In the genomic region with DNA sequence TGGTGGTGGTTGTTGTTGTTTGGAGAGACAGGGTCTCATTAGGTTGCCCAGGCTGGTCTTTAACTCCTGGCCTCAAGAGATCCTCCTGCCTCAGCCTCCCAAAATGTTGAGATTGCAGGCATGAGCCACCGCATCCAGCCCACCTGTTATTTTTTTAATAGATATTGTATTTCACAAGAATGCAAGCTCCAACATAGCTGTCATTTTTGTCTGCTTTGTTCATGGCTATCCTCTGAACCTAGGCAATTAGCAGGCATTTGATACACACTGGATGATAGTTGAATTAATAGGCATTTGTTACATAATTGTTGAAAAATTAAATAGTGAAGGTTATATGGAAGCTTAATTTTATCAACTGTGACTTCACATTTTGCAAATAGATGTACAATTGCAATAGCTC, we compare ENCODE assay signal across 34 cellular contexts.
"Had no signal": no experiment of that assay in that cellular context is flagged by ENCODE, and none has a peak within 500 bp of the region (broad histone marks: within the 10 kb centered on the region; RNA-seq: fewer than 3 reads in every experiment).

No MANE protein-coding gene starts in this region.

- H3K4me3 ChIP-seq: ascending aorta, breast epithelium, cardiac muscle cell, coronary artery, dorsolateral prefrontal cortex had no signal

- H3K4me1 Mint-ChIP-seq: activated CD4-positive, alpha-beta memory T cell treated with anti-CD3 and anti-CD28 coated beads, Interleukin-2, amount 10 ng/mL, durations not matched to agents 7 days and 5 days; activated CD4-positive, alpha-beta T cell treated with anti-CD3 and anti-CD28 coated beads for 36 hours; activated CD4-positive, alpha-beta T cell treated with anti-CD3 and anti-CD28 coated beads, Interleukin-2, amount 10 ng/mL, durations not matched to agents 7 days and 5 days; activated naive CD4-positive, alpha-beta T cell treated with anti-CD3 and anti-CD28 coated beads, Interleukin-2, amount 10 ng/mL, durations not matched to agents 7 days and 5 days; activated naive CD8-positive, alpha-beta T cell treated with anti-CD3 and anti-CD28 coated beads, Interleukin-2, amount 10 ng/mL, durations not matched to agents 7 days and 5 days; brain had no signal

- H3K36me3 ChIP-seq: ascending aorta, breast epithelium, cardiac muscle cell, WERI-Rb-1 had no signal

- H3K27me3 ChIP-seq: ascending aorta, breast epithelium, cardiac muscle cell, dorsolateral prefrontal cortex had no signal

- H3K9me3 ChIP-seq: ascending aorta, breast epithelium had no signal

- ATAC-seq: activated CD4-positive, alpha-beta T cell treated with anti-CD3 and anti-CD28 coated beads for 36 hours; activated naive CD4-positive, alpha-beta T cell treated with anti-CD3 and anti-CD28 coated beads, Interleukin-2, amount 50 U/mL, for 72 hours; activated T-cell treated with anti-CD3 and anti-CD28 coated beads, Interleukin-2, amount 50 U/mL, for 72 hours; esophagus mucosa; T-helper 17 cell had no signal

- H3K36me3 Mint-ChIP-seq: activated naive CD4-positive, alpha-beta T cell treated with anti-CD3 and anti-CD28 coated beads, Interleukin-2, amount 10 ng/mL, durations not matched to agents 7 days and 5 days; activated naive CD4-positive, alpha-beta T cell treated with anti-CD3 and anti-CD28 coated beads, Interleukin-2, amount 50 U/mL, for 72 hours; activated naive CD8-positive, alpha-beta T cell treated with anti-CD3 and anti-CD28 coated beads, Interleukin-2, amount 10 ng/mL, durations not matched to agents 7 days and 5 days; brain had no signal

- H3K9me3 Mint-ChIP-seq: activated CD4-positive, alpha-beta memory T cell treated with anti-CD3 and anti-CD28 coated beads, Interleukin-2, amount 10 ng/mL, durations not matched to agents 7 days and 5 days; activated CD4-positive, alpha-beta T cell treated with anti-CD3 and anti-CD28 coated beads, Interleukin-2, amount 10 ng/mL, durations not matched to agents 7 days and 5 days; activated naive CD4-positive, alpha-beta T cell treated with anti-CD3 and anti-CD28 coated beads, Interleukin-2, amount 10 ng/mL, durations not matched to agents 7 days and 5 days; activated naive CD4-positive, alpha-beta T cell treated with anti-CD3 and anti-CD28 coated beads, Interleukin-2, amount 50 U/mL, for 72 hours; activated naive CD8-positive, alpha-beta T cell treated with anti-CD3 and anti-CD28 coated beads, Interleukin-2, amount 10 ng/mL, durations not matched to agents 7 days and 5 days; activated T-cell treated with anti-CD3 and anti-CD28 coated beads, Interleukin-2, amount 50 U/mL, for 24 hours; activated T-cell treated with anti-CD3 and anti-CD28 coated beads, Interleukin-2, amount 50 U/mL, for 72 hours; brain; dendritic cell treated with granulocyte-macrophage colony-stimulating factor and Interleukin-4, amounts not matched to agents 40 ng/mL and 50 ng/mL, for 4 days; endodermal cell; T-helper 2 cell treated with Interferon-gamma antibody and Interleukin-4, amounts not matched to agents 5 μg/mL and 100 μg/mL, for 36 hours had no signal

- H3K4me3 Mint-ChIP-seq: activated CD4-positive, alpha-beta memory T cell treated with anti-CD3 and anti-CD28 coated beads, Interleukin-2, amount 10 ng/mL, durations not matched to agents 7 days and 5 days; activated CD4-positive, alpha-beta T cell treated with anti-CD3 and anti-CD28 coated beads for 36 hours; activated CD4-positive, alpha-beta T cell treated with anti-CD3 and anti-CD28 coated beads, Interleukin-2, amount 10 ng/mL, durations not matched to agents 7 days and 5 days; activated naive CD4-positive, alpha-beta T cell treated with anti-CD3 and anti-CD28 coated beads, Interleukin-2, amount 10 ng/mL, durations not matched to agents 7 days and 5 days; activated naive CD8-positive, alpha-beta T cell treated with anti-CD3 and anti-CD28 coated beads, Interleukin-2, amount 10 ng/mL, durations not matched to agents 7 days and 5 days; activated T-cell treated with anti-CD3 and anti-CD28 coated beads, Interleukin-2, amount 50 U/mL, for 24 hours; activated T-cell treated with anti-CD3 and anti-CD28 coated beads, Interleukin-2, amount 50 U/mL, for 72 hours; brain; dendritic cell treated with granulocyte-macrophage colony-stimulating factor and Interleukin-4, amounts not matched to agents 40 ng/mL and 50 ng/mL, for 4 days; endodermal cell; T-helper 17 cell; T-helper 2 cell treated with Interferon-gamma antibody and Interleukin-4, amounts not matched to agents 5 μg/mL and 100 μg/mL, for 36 hours had no signal

- DNase-seq: activated CD4-positive, alpha-beta memory T cell treated with anti-CD3 and anti-CD28 coated beads, Interleukin-2, amount 10 ng/mL, durations not matched to agents 7 days and 5 days; activated CD4-positive, alpha-beta T cell treated with anti-CD3 and anti-CD28 coated beads for 36 hours; activated CD4-positive, alpha-beta T cell treated with anti-CD3 and anti-CD28 coated beads, Interleukin-2, amount 10 ng/mL, durations not matched to agents 7 days and 5 days; activated CD4-positive, alpha-beta T cell treated with anti-CD3 and anti-CD28 coated beads, Interleukin-2, amount 50 U/mL, for 4 hours; activated CD4-positive, CD25-positive, alpha-beta regulatory T cell; activated CD4-positive, CD25-positive, alpha-beta regulatory T cell treated with anti-CD3 and anti-CD28 coated beads, Interleukin-2, amount 50 U/mL, for 72 hours; activated CD8-positive, alpha-beta memory T cell treated with anti-CD3 and anti-CD28 coated beads, Interleukin-2, amount 50 U/mL, for 48 hours; activated gamma-delta T cell; activated naive CD4-positive, alpha-beta T cell; activated naive CD4-positive, alpha-beta T cell treated with anti-CD3 and anti-CD28 coated beads, Interleukin-2, amount 10 ng/mL, durations not matched to agents 7 days and 5 days; activated naive CD8-positive, alpha-beta T cell treated with anti-CD3 and anti-CD28 coated beads, Interleukin-2, amount 10 ng/mL, durations not matched to agents 7 days and 5 days; activated T-cell treated with anti-CD3 and anti-CD28 coated beads for 4 hours; activated T-cell treated with anti-CD3 and anti-CD28 coated beads, Interleukin-2, amount 50 U/mL, for 24 hours; activated T-cell treated with anti-CD3 and anti-CD28 coated beads, Interleukin-2, amount 50 U/mL, for 72 hours; central memory CD4-positive, alpha-beta T cell; cerebellar nuclear complex; dorsolateral prefrontal cortex; effector memory CD4-positive, alpha-beta T cell; endodermal cell; foreskin fibroblast; head of caudate nucleus; T-helper 1 cell; T-helper 17 cell; T1000; WERI-Rb-1 had no signal

- H3K27ac Mint-ChIP-seq: activated CD4-positive, alpha-beta memory T cell treated with anti-CD3 and anti-CD28 coated beads, Interleukin-2, amount 10 ng/mL, durations not matched to agents 7 days and 5 days; activated CD4-positive, alpha-beta T cell treated with anti-CD3 and anti-CD28 coated beads for 36 hours; activated CD4-positive, alpha-beta T cell treated with anti-CD3 and anti-CD28 coated beads, Interleukin-2, amount 10 ng/mL, durations not matched to agents 7 days and 5 days; activated naive CD4-positive, alpha-beta T cell treated with anti-CD3 and anti-CD28 coated beads, Interleukin-2, amount 10 ng/mL, durations not matched to agents 7 days and 5 days; activated naive CD4-positive, alpha-beta T cell treated with anti-CD3 and anti-CD28 coated beads, Interleukin-2, amount 50 U/mL, for 72 hours; activated naive CD8-positive, alpha-beta T cell treated with anti-CD3 and anti-CD28 coated beads, Interleukin-2, amount 10 ng/mL, durations not matched to agents 7 days and 5 days; activated T-cell treated with anti-CD3 and anti-CD28 coated beads, Interleukin-2, amount 50 U/mL, for 24 hours; activated T-cell treated with anti-CD3 and anti-CD28 coated beads, Interleukin-2, amount 50 U/mL, for 72 hours; brain; dendritic cell treated with granulocyte-macrophage colony-stimulating factor and Interleukin-4, amounts not matched to agents 40 ng/mL and 50 ng/mL, for 4 days; endodermal cell; T-helper 17 cell; T-helper 2 cell treated with Interferon-gamma antibody and Interleukin-4, amounts not matched to agents 5 μg/mL and 100 μg/mL, for 36 hours had no signal

- H3K27me3 Mint-ChIP-seq: activated naive CD4-positive, alpha-beta T cell treated with anti-CD3 and anti-CD28 coated beads, Interleukin-2, amount 10 ng/mL, durations not matched to agents 7 days and 5 days; brain had no signal

- H3K27ac ChIP-seq: ascending aorta, breast epithelium, cardiac muscle cell, coronary artery, dorsolateral prefrontal cortex, WERI-Rb-1 had no signal

- H3K4me1 ChIP-seq: ascending aorta, breast epithelium had no signal
